Comparison of ENCODE assay signal across 10 cellular contexts in the genomic region with DNA sequence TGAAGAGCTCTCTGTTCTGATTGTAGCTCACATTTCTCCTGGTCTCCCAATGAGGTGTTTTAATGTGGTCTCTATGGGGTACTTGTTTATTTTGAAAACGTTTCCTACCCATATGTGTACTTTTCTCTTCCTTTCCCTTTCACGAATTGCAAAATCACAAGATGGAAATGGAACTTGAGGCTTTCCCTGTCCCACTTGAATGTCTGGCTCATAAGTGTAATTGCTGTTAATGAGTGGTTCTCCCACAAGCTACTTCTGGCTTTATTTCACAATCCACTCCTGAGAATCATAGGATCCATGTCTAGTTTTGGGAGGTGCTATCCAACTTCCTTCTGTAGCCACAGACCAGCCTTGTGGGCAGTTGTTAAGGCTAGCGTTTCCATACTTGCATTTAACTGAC.
DNase-seq lines count a peak whose midpoint lies in the region; ATAC-seq and TF ChIP-seq lines count a peak whose summit lies in the region.
"Had no signal": no experiment of that assay in that cellular context is flagged by ENCODE, and none has a peak within 500 bp of the region (broad histone marks: within the 10 kb centered on the region; RNA-seq: fewer than 3 reads in every experiment).

No MANE protein-coding gene starts in this region.

- peak; percentile 77 for ATAC-seq in sciatic nerve
- ATAC-seq in HG03039 (IDR thresholded peaks at IDR 0.05; ENCODE audit: unreplicated experiment) = no peak
- no peak for ATAC-seq in GM19035 (IDR thresholded peaks at IDR 0.05; ENCODE audit: unreplicated experiment)
- ATAC-seq in GM21360 (IDR thresholded peaks at IDR 0.05; ENCODE audit: unreplicated experiment) = no peak
- ATAC-seq: activated naive CD8-positive, alpha-beta T cell treated with anti-CD3 and anti-CD28 coated beads, Interleukin-2, amount 50 U/mL, for 24 hours had no signal

- no peak overlapping the region for H3K4me3 ChIP-seq in epithelial cell of esophagus (ENCODE audit: low read length)

- no peak for TF ChIP-seq CTCF in epithelial cell of esophagus (IDR thresholded peaks at IDR 0.05; ENCODE audit: insufficient read depth, low read depth, low read length, missing control alignments)

- intact Hi-C loops in sciatic nerve (cut with DNase I) = no loop called here

- DNase-seq in DMS153 (lab: John Stamatoyannopoulos, UW) (peak; percentile 18), DMS153 treated with DMSO at 0.1 percent for 48 hours (lab: John Stamatoyannopoulos, UW; ENCODE audit: unreplicated experiment) (no peak), NCI-H446 treated with DMSO at 0.1 percent for 48 hours (lab: John Stamatoyannopoulos, UW) (peak; percentile 83), epithelial cell of esophagus (ENCODE audit: low read depth) (peak; percentile 23), sciatic nerve (ENCODE audit: low spot score) (no peak)
- DNase-seq: activated CD4-positive, alpha-beta T cell treated with anti-CD3 and anti-CD28 coated beads for 1 hour; activated naive CD8-positive, alpha-beta T cell treated with anti-CD3 and anti-CD28 coated beads, Interleukin-2, amount 50 U/mL, for 24 hours had no signal

Comparison
In these comparisons a context has a peak if more than half of its experiments do, and no peak if none do; other contexts are left out.
1. DNase-seq: peak in DMS153 (single experiment), NCI-H446 treated with DMSO at 0.1 percent for 48 hours (single experiment) and epithelial cell of esophagus (single experiment); none in DMS153 treated with DMSO at 0.1 percent for 48 hours (single experiment) and sciatic nerve (single experiment).